ENCODE assay signal across 24 cellular contexts in genomic region chr1:110481968-110482623, GRCh38. TPM values are rescaled to one million over a fixed set of nuclear protein-coding genes. Genes with fewer than 3 reads are reported as not detected.
"Had no signal": no experiment of that assay in that cellular context is flagged by ENCODE, and none has a peak within 500 bp of the region (broad histone marks: within the 10 kb centered on the region; RNA-seq: fewer than 3 reads in every experiment).

No MANE protein-coding gene starts in this region.

- H3K27me3 ChIP-seq: body of pancreas, gastrocnemius medialis had no signal

- DNase-seq: activated CD4-positive, alpha-beta T cell treated with anti-CD3 and anti-CD28 coated beads for 4 hours; activated gamma-delta T cell; activated T-cell treated with anti-CD3 and anti-CD28 coated beads, Interleukin-2, amount 50 U/mL, for 72 hours; amygdala; body of pancreas; cortex of kidney; effector CD8-positive, alpha-beta T cell; gastrocnemius medialis; heart left ventricle; islet precursor cell; sigmoid colon; stimulated activated CD4-positive, alpha-beta T cell treated with anti-CD3 and anti-CD28 coated beads, Interleukin-12 subunit alpha, Interleukin-12 subunit beta, amount 100 ng/mL, for 4 hours; stimulated activated CD4-positive, alpha-beta T cell treated with anti-CD3 and anti-CD28 coated beads, Interleukin-2, amount 100 ng/mL, for 24 hours; T-helper 2 cell had no signal

- H3K27ac ChIP-seq: body of pancreas, gastrocnemius medialis, heart left ventricle, prostate gland, sigmoid colon had no signal

- H3K4me1 ChIP-seq: gastrocnemius medialis, prostate gland, sigmoid colon had no signal

- H3K4me3 Mint-ChIP-seq: activated CD8-positive, alpha-beta T cell treated with anti-CD3 and anti-CD28 coated beads for 36 hours; activated T-cell treated with anti-CD3 and anti-CD28 coated beads, Interleukin-2, amount 50 U/mL, for 72 hours; central memory CD8-positive, alpha-beta T cell; mesothelial cell of epicardium; WTC11 had no signal

- H3K27ac Mint-ChIP-seq: activated CD8-positive, alpha-beta T cell treated with anti-CD3 and anti-CD28 coated beads for 36 hours; activated naive CD4-positive, alpha-beta T cell treated with anti-CD3 and anti-CD28 coated beads, Interleukin-2, amount 50 U/mL, for 72 hours; activated T-cell treated with anti-CD3 and anti-CD28 coated beads, Interleukin-2, amount 50 U/mL, for 72 hours; mesothelial cell of epicardium; WTC11 had no signal

- H3K9me3 Mint-ChIP-seq: activated CD8-positive, alpha-beta T cell treated with anti-CD3 and anti-CD28 coated beads for 36 hours; activated naive CD4-positive, alpha-beta T cell treated with anti-CD3 and anti-CD28 coated beads, Interleukin-2, amount 50 U/mL, for 72 hours; activated T-cell treated with anti-CD3 and anti-CD28 coated beads, Interleukin-2, amount 50 U/mL, for 72 hours; central memory CD8-positive, alpha-beta T cell; mesothelial cell of epicardium; WTC11 had no signal

- H3K4me1 Mint-ChIP-seq: central memory CD8-positive, alpha-beta T cell; mesothelial cell of epicardium had no signal

- H3K9me3 ChIP-seq: body of pancreas, gastrocnemius medialis, heart left ventricle, prostate gland, sigmoid colon had no signal

- H3K4me3 ChIP-seq: body of pancreas, gastrocnemius medialis, heart left ventricle, prostate gland, sigmoid colon had no signal

- H3K36me3 Mint-ChIP-seq: activated naive CD4-positive, alpha-beta T cell treated with anti-CD3 and anti-CD28 coated beads, Interleukin-2, amount 50 U/mL, for 72 hours; mesothelial cell of epicardium; WTC11 had no signal

- ATAC-seq: activated CD8-positive, alpha-beta T cell treated with anti-CD3 and anti-CD28 coated beads for 36 hours; activated naive CD4-positive, alpha-beta T cell treated with anti-CD3 and anti-CD28 coated beads, Interleukin-2, amount 50 U/mL, for 72 hours; activated T-cell treated with anti-CD3 and anti-CD28 coated beads, Interleukin-2, amount 50 U/mL, for 72 hours; gastrocnemius medialis had no signal

RNA-seq across cellular contexts. Expression of gene PROK1, which starts 31.1 kb away (rescaled TPM):
- total RNA-seq: activated CD8-positive, alpha-beta T cell treated with anti-CD3 and anti-CD28 coated beads for 36 hours; activated naive CD4-positive, alpha-beta T cell treated with anti-CD3 and anti-CD28 coated beads, Interleukin-2, amount 50 U/mL, for 72 hours; endothelial cell of umbilical vein; osteoblast; WTC11 had no signal
- polyA plus RNA-seq: endothelial cell of umbilical vein had no signal

RNA-seq across cellular contexts. Expression of gene KCNA10, which starts 36.9 kb away (rescaled TPM):
- total RNA-seq: activated CD8-positive, alpha-beta T cell treated with anti-CD3 and anti-CD28 coated beads for 36 hours; activated naive CD4-positive, alpha-beta T cell treated with anti-CD3 and anti-CD28 coated beads, Interleukin-2, amount 50 U/mL, for 72 hours; activated T-cell treated with anti-CD3 and anti-CD28 coated beads, Interleukin-2, amount 50 U/mL, for 72 hours; body of pancreas; endothelial cell of umbilical vein; gastrocnemius medialis; heart left ventricle; lower leg skin; mesothelial cell of epicardium; osteoblast; prostate gland; sigmoid colon; WTC11 had no signal
- polyA plus RNA-seq: endothelial cell of umbilical vein, heart left ventricle, neural cell, sigmoid colon had no signal
